In the genomic region with DNA sequence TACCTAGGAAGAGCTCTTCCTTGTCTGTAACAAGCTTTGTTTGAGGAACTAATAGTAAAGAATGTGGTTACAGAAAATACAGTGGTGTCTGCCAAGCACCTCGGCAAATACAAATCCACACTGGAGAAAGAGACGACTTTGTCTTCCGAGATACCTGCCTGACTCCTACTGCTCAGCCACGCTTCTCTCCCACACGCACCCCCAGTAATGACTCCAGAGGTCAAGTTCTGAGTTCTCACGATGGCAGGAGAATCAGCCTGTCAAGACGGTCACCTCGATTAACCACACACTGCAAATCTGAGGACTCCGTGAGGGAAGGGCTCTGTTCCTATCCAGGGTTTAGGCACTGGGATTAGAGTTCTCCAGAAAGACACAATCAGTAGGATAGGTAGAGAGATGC, we compare ENCODE assay signal across 2 cellular contexts.
TF ChIP-seq lines count a peak whose summit lies in the region.

No MANE protein-coding gene starts in this region.

TF ChIP-seq in GM23338, 12 proteins besides CTCF, POLR2A, EP300 and RAD21:
- TF ChIP-seq STAT1 (IDR thresholded peaks at IDR 0.05; ENCODE audit: unreplicated experiment) (no peak), REST (IDR thresholded peaks at IDR 0.05; ENCODE audit: unreplicated experiment) (no peak), ZNF114 (CRISPR knock-in tag; IDR thresholded peaks at IDR 0.05) (no peak), ZNF331 (CRISPR knock-in tag; IDR thresholded peaks at IDR 0.05; ENCODE audit: low read depth) (no peak)

TF ChIP-seq in IMR-90, 13 proteins besides CTCF, POLR2A, EP300 and RAD21:
- TF ChIP-seq MAFK (IDR thresholded peaks at IDR 0.05; ENCODE audit: low read depth, low read length) (no peak), BHLHE40 (IDR thresholded peaks at IDR 0.05; ENCODE audit: low read depth, low read length) (no peak), MXI1 (IDR thresholded peaks at IDR 0.05; ENCODE audit: borderline replicate concordance, low read depth, low read length) (no peak), CHD1 (IDR thresholded peaks at IDR 0.05; ENCODE audit: low read depth, low read length) (no peak), RFX5 (IDR thresholded peaks at IDR 0.05; ENCODE audit: low read depth, low read length) (no peak), CEBPB (IDR thresholded peaks at IDR 0.05; ENCODE audit: low read depth, low read length) (no peak), NFE2L2 (IDR thresholded peaks at IDR 0.05; ENCODE audit: low read depth, low read length) (no peak), USF2 (IDR thresholded peaks at IDR 0.05; ENCODE audit: low read depth, low read length) (no peak), FOS (IDR thresholded peaks at IDR 0.05; ENCODE audit: low read depth, low read length) (no peak), RCOR1 (IDR thresholded peaks at IDR 0.05; ENCODE audit: insufficient replicate concordance, low read length) (no peak), SMC3 (IDR thresholded peaks at IDR 0.05; ENCODE audit: low read depth, low read length) (no peak), MAZ (IDR thresholded peaks at IDR 0.05; ENCODE audit: borderline replicate concordance, low read depth, low read length) (no peak)
- TF ChIP-seq, protein P1, sequence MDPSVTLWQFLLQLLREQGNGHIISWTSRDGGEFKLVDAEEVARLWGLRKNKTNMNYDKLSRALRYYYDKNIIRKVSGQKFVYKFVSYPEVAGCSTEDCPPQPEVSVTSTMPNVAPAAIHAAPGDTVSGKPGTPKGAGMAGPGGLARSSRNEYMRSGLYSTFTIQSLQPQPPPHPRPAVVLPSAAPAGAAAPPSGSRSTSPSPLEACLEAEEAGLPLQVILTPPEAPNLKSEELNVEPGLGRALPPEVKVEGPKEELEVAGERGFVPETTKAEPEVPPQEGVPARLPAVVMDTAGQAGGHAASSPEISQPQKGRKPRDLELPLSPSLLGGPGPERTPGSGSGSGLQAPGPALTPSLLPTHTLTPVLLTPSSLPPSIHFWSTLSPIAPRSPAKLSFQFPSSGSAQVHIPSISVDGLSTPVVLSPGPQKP (IDR thresholded peaks at IDR 0.05; ENCODE audit: borderline replicate concordance, low read depth, low read length) = no peak
